1 cellular context compared by ENCODE assay signal in the genomic region with DNA sequence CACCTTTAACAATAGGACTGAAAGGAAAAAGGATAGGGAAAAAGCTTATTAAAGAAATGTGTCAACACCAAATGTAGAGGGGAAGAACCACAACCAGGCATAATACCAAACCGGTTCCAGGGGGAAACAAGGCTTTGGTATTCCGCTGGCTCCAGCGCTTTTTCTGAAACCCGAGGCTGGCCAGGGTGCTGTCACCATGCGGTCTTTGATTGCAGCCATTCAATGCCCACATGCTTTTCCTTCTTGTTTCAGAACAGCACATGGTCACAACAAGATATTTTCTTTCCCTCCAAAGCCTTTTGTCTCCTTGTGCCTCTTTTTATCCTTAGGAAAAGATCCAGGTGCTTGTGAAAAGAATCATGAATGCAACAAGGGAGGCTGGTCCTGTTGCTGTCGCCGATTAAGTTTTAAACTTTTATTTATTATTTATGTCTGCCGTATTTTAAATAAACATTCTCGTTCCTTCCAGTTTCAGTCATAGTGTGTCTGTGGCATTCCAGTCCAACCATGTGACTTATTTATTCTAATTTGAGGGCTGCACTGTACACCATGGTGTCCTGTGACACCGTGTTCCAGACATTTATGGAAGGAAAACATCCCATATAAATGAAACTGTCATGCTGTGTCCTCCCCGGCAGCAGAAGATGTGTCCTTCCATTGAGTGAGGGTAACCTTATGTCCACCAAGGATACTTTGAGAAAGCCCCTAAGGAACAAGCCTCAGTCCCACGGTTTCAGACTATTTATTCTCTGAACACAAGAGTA.
TF ChIP-seq lines count a peak whose summit lies in the region.

No MANE protein-coding gene starts in this region.

TF ChIP-seq in GM12878, 131 proteins besides CTCF, POLR2A, EP300 and RAD21:
- TF ChIP-seq RFX5 (IDR thresholded peaks at IDR 0.05; ENCODE audit: low read depth, low read length), result no peak
- TF ChIP-seq KLF5 (IDR thresholded peaks at IDR 0.05; ENCODE audit: partially characterized antibody), result no peak
- no peak for TF ChIP-seq ZBTB4 (CRISPR knock-in tag; IDR thresholded peaks at IDR 0.05)
- TF ChIP-seq CHD1 (IDR thresholded peaks at IDR 0.05; ENCODE audit: low read depth, low read length), result no peak
